In the genomic region with DNA sequence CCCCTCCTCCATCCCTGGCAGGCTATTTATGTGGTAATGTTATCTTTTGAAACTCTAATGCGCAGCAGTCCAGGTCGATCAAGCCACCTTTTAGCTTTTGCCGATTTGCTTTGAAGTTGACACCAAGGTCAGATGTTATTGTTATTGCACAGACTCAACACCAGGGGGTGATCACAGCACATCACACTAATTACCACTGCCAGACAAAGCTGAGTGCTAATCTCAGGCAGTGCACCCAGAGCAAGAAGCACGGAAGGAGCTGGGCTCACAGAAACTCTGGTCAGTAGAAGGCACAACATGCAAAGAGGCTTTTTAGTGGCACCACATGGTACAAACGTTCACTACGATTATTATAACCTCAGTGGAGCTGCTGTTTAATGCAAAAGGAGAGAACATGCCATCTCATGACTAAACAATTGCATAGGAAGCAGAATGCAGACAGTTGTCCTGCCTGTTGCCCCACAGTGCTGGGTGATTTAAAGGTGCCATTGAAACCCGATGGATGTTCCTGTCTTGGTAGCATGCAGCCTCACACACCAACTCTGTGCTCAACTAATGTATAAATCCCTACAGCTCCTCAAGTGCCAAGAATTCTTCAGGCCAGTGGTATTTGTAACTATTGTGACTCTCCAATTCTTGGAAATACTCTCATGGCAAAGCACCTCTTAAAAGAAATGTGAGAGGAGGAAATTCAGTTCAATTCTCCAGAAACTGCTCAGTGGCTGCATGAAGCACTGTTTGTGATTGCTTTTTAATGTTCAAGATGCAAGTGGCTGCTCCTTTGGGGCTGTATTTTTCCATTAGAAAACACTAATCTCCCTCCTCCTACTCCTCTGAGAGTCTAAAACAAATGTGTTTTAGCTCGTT, we compare ENCODE assay signal across 8 cellular contexts.
DNase-seq lines count a peak whose midpoint lies in the region; ATAC-seq and TF ChIP-seq lines count a peak whose summit lies in the region.

No MANE protein-coding gene starts in this region.

- H3K79me2 ChIP-seq in Karpas-422 (ENCODE audit: low read length) = no peaks in the 10 kb centered on the region

- H3K4me2 ChIP-seq in Karpas-422 (ENCODE audit: low read depth, low read length, poor library complexity, severe bottlenecking) = peak overlapping the region; percentile 46

- no peaks in the 10 kb centered on the region for H3K36me3 Mint-ChIP-seq in activated naive CD4-positive, alpha-beta T cell treated with anti-CD3 and anti-CD28 coated beads, Interleukin-2, amount 10 ng/mL, durations not matched to agents 7 days and 5 days

- no peaks in the 10 kb centered on the region for H3K4me1 Mint-ChIP-seq in activated naive CD4-positive, alpha-beta T cell treated with anti-CD3 and anti-CD28 coated beads, Interleukin-2, amount 10 ng/mL, durations not matched to agents 7 days and 5 days

- POLR2A ChIA-PET in RWPE1 (lab: Yijun Ruan, JAX; ENCODE audit: low non-redundant PET) = no interaction called here

- peak overlapping the region; percentile 17 for H2AFZ ChIP-seq in Karpas-422 (ENCODE audit: low read length)

- H3K4me3 Mint-ChIP-seq in activated naive CD4-positive, alpha-beta T cell treated with anti-CD3 and anti-CD28 coated beads, Interleukin-2, amount 10 ng/mL, durations not matched to agents 7 days and 5 days = no peak overlapping the region

- H4K20me1 ChIP-seq in Karpas-422 (ENCODE audit: insufficient read depth, low read depth, low read length) = no peaks in the 10 kb centered on the region

- TF ChIP-seq CTCF in GM06990 (IDR thresholded peaks at IDR 0.05; ENCODE audit: insufficient read depth, low read length, poor library complexity, severe bottlenecking) = peak; percentile 71
- TF ChIP-seq CTCF in RWPE1 (conservative IDR thresholded peaks at IDR 0.05; ENCODE audit: low read depth) = peak; percentile 49

- peak; percentile 98 for ATAC-seq in Right ventricle myocardium superior (ENCODE audit: poor library complexity)

- H3K27me3 ChIP-seq in GM06990 (replicated peaks; ENCODE audit: control insufficient read depth, insufficient read depth, low read length) = no peaks in the 10 kb centered on the region
- H3K27me3 ChIP-seq in Karpas-422 (ENCODE audit: low read length) = no peaks in the 10 kb centered on the region

- DNase-seq in GM06990 (ENCODE audit: extremely low read depth, insufficient read length) (peak; percentile 13), H4 (ENCODE audit: low spot score) (peak; percentile 82), Karpas-422 (peak; percentile 97), RWPE1 (ENCODE audit: low spot score) (peak; percentile 19), Right ventricle myocardium superior (peak; percentile 46), pons (ENCODE audit: low spot score) (peak; percentile 84), DMS79 (lab: John Stamatoyannopoulos, UW) (no peak)
- peak; percentile 57 for DNase-seq in activated naive CD4-positive, alpha-beta T cell treated with anti-CD3 and anti-CD28 coated beads, Interleukin-2, amount 10 ng/mL, durations not matched to agents 7 days and 5 days

- CTCF ChIA-PET in RWPE1 (lab: Yijun Ruan, JAX) = interaction anchor here (0.5 to 1.2 kb wide), 11 partner anchors 29 to 552 kb away, joined by 3 to 6 read pairs (median 3); a partner anchor contains a TSS
- CTCF ChIA-PET in activated naive CD4-positive, alpha-beta T cell treated with anti-CD3 and anti-CD28 coated beads, Interleukin-2, amount 10 ng/mL, durations not matched to agents 7 days and 5 days (lab: Charles Lee) = interaction anchor here (0.8 to 2.4 kb wide), 7 partner anchors 12 to 839 kb away, joined by 3 to 14 read pairs (median 3); no protein-coding TSS in a partner anchor

- intact Hi-C loops in Right ventricle myocardium superior (cut with DNase I) = loop anchor here (5.0 to 10.0 kb wide), 2 partner anchors 242 to 470 kb away; no protein-coding TSS in a partner anchor

- H3K9me3 ChIP-seq in Karpas-422 (ENCODE audit: low read length) = no peaks in the 10 kb centered on the region

- no peaks in the 10 kb centered on the region for H3K9me2 ChIP-seq in Karpas-422 (replicated peaks; ENCODE audit: insufficient read depth, low read length)

- H3K4me1 ChIP-seq in Karpas-422 (ENCODE audit: low read length) = peaks cover 19% of the 10 kb centered on the region

- no peaks in the 10 kb centered on the region for H3K27me3 Mint-ChIP-seq in activated naive CD4-positive, alpha-beta T cell treated with anti-CD3 and anti-CD28 coated beads, Interleukin-2, amount 10 ng/mL, durations not matched to agents 7 days and 5 days

- H3K36me3 ChIP-seq in GM06990 (ENCODE audit: control insufficient read depth, insufficient read depth, low read length) (no peaks in the 10 kb centered on the region), Karpas-422 (ENCODE audit: insufficient read depth, low read length) (no peaks in the 10 kb centered on the region)

- H3K9ac ChIP-seq in Karpas-422 (ENCODE audit: low read length) = peak overlapping the region; percentile 28

- no peak overlapping the region for H3K27ac Mint-ChIP-seq in activated naive CD4-positive, alpha-beta T cell treated with anti-CD3 and anti-CD28 coated beads, Interleukin-2, amount 10 ng/mL, durations not matched to agents 7 days and 5 days

- H3K4me3 ChIP-seq in GM06990 (replicated peaks; ENCODE audit: low read depth, low read length) = no peak overlapping the region
- H3K4me3 ChIP-seq in Karpas-422 (ENCODE audit: low read length) = peak overlapping the region; percentile 2; the same call in 1 of the 2 replicates

- H3K27ac ChIP-seq in Karpas-422 (ENCODE audit: low read length) = no peak overlapping the region
- H3K27ac ChIP-seq in RWPE1 = no peak overlapping the region

- H3K9me3 Mint-ChIP-seq in activated naive CD4-positive, alpha-beta T cell treated with anti-CD3 and anti-CD28 coated beads, Interleukin-2, amount 10 ng/mL, durations not matched to agents 7 days and 5 days = no peaks in the 10 kb centered on the region
